ENCODE assay signal across 16 cellular contexts in genomic region chr5:62521319-62521718, GRCh38.
DNase-seq lines count a peak whose midpoint lies in the region; ATAC-seq and TF ChIP-seq lines count a peak whose summit lies in the region.
"Had no signal": no experiment of that assay in that cellular context is flagged by ENCODE, and none has a peak within 500 bp of the region (broad histone marks: within the 10 kb centered on the region; RNA-seq: fewer than 3 reads in every experiment).

No MANE protein-coding gene starts in this region.

- peaks cover 9% of the 10 kb centered on the region for H3K4me1 Mint-ChIP-seq in central memory CD8-positive, alpha-beta T cell
- H3K4me1 Mint-ChIP-seq in T-helper 2 cell treated with Interferon-gamma antibody and Interleukin-4, amounts not matched to agents 5 μg/mL and 100 μg/mL, for 36 hours (ENCODE audit: low read depth), result peaks cover 8% of the 10 kb centered on the region

- no peaks in the 10 kb centered on the region for H3K27me3 Mint-ChIP-seq in central memory CD8-positive, alpha-beta T cell
- H3K27me3 Mint-ChIP-seq in T-helper 2 cell treated with Interferon-gamma antibody and Interleukin-4, amounts not matched to agents 5 μg/mL and 100 μg/mL, for 36 hours (ENCODE audit: low read depth), result no peaks in the 10 kb centered on the region
- H3K27me3 Mint-ChIP-seq: activated CD4-positive, alpha-beta T cell treated with anti-CD3 and anti-CD28 coated beads, Interleukin-2, amount 10 ng/mL, durations not matched to agents 24 days and 14 days had no signal

- ATAC-seq in central memory CD8-positive, alpha-beta T cell (replicated peaks; ENCODE audit: extremely low read depth, poor library complexity, severe bottlenecking), result no peak
- no peak for ATAC-seq in HG02973 (IDR thresholded peaks at IDR 0.05; ENCODE audit: unreplicated experiment)

- no peak overlapping the region for H3K4me3 ChIP-seq in foreskin fibroblast (ENCODE audit: low read depth in 1 of 2, low read length in 2 of 2)
- H3K4me3 ChIP-seq: uterus had no signal

- H3K36me3 Mint-ChIP-seq in central memory CD8-positive, alpha-beta T cell (ENCODE audit: insufficient read depth), result peaks cover 11% of the 10 kb centered on the region
- H3K36me3 Mint-ChIP-seq in T-helper 2 cell treated with Interferon-gamma antibody and Interleukin-4, amounts not matched to agents 5 μg/mL and 100 μg/mL, for 36 hours (ENCODE audit: low read depth), result peaks cover 24% of the 10 kb centered on the region

- DNase-seq in GM13976 (ENCODE audit: low spot score) (peak; percentile 21), GM20000 (ENCODE audit: low spot score) (peak; percentile 15), KBM-7 (peak; percentile 28), foreskin fibroblast (no peak), midbrain (lab: John Stamatoyannopoulos, UW) (no peak)
- no peak for DNase-seq in central memory CD8-positive, alpha-beta T cell (ENCODE audit: low spot score in 2 of 2)
- no peak for DNase-seq in T-helper 2 cell treated with Interferon-gamma antibody and Interleukin-4, amounts not matched to agents 5 μg/mL and 100 μg/mL, for 36 hours (ENCODE audit: low spot score)
- DNase-seq: activated CD4-positive, alpha-beta T cell treated with anti-CD3 and anti-CD28 coated beads, Interleukin-2, amount 10 ng/mL, durations not matched to agents 24 days and 14 days; BE2C; NCI-H1092 treated with DMSO at 0.1 percent for 48 hours; NCI-H345; stimulated activated CD4-positive, alpha-beta T cell treated with anti-CD3 and anti-CD28 coated beads, Interleukin-4, amount 100 ng/mL, for 4 hours; stimulated activated naive CD4-positive, alpha-beta T cell; uterus had no signal

- TF ChIP-seq CTCF in GM13976 (IDR thresholded peaks at IDR 0.05; ENCODE audit: borderline replicate concordance, control extremely low read depth, extremely low read depth, insufficient read depth, missing control alignments) (no peak), GM20000 (IDR thresholded peaks at IDR 0.05; ENCODE audit: extremely low read depth, missing control alignments) (no peak), foreskin fibroblast (IDR thresholded peaks at IDR 0.05; ENCODE audit: low read depth, low read length) (no peak)

- peak overlapping the region; percentile 59 for H3K27ac Mint-ChIP-seq in central memory CD8-positive, alpha-beta T cell (ENCODE audit: low read depth)
- no peak overlapping the region for H3K27ac Mint-ChIP-seq in T-helper 2 cell treated with Interferon-gamma antibody and Interleukin-4, amounts not matched to agents 5 μg/mL and 100 μg/mL, for 36 hours
- H3K27ac Mint-ChIP-seq: activated CD4-positive, alpha-beta T cell treated with anti-CD3 and anti-CD28 coated beads, Interleukin-2, amount 10 ng/mL, durations not matched to agents 24 days and 14 days; T-helper 1 cell treated with Interleukin-12 subunit alpha and Interleukin-12 subunit beta and Interleukin-4 antibody, amounts not matched to agents 30 μg/mL and 1 μg/mL, for 36 hours had no signal

- no peaks in the 10 kb centered on the region for H3K9me3 Mint-ChIP-seq in central memory CD8-positive, alpha-beta T cell
- no peaks in the 10 kb centered on the region for H3K9me3 Mint-ChIP-seq in T-helper 2 cell treated with Interferon-gamma antibody and Interleukin-4, amounts not matched to agents 5 μg/mL and 100 μg/mL, for 36 hours
- H3K9me3 Mint-ChIP-seq: T-helper 1 cell treated with Interleukin-12 subunit alpha and Interleukin-12 subunit beta and Interleukin-4 antibody, amounts not matched to agents 30 μg/mL and 1 μg/mL, for 36 hours had no signal

- H3K4me3 Mint-ChIP-seq in central memory CD8-positive, alpha-beta T cell, result no peak overlapping the region
- no peak overlapping the region for H3K4me3 Mint-ChIP-seq in T-helper 2 cell treated with Interferon-gamma antibody and Interleukin-4, amounts not matched to agents 5 μg/mL and 100 μg/mL, for 36 hours
- H3K4me3 Mint-ChIP-seq: activated CD4-positive, alpha-beta T cell treated with anti-CD3 and anti-CD28 coated beads, Interleukin-2, amount 10 ng/mL, durations not matched to agents 24 days and 14 days; T-helper 1 cell treated with Interleukin-12 subunit alpha and Interleukin-12 subunit beta and Interleukin-4 antibody, amounts not matched to agents 30 μg/mL and 1 μg/mL, for 36 hours had no signal

- in situ Hi-C loops in GM13976 (cut with MboI; ENCODE audit: low sequenced_read_pairs, unreplicated experiment) (no loop called here), KBM-7 (cut with MboI; ENCODE audit: low pct_unique_long_range_greater_than_20kb, low sequenced_read_pairs) (no loop called here)

Comparison
In these comparisons a context has a peak if more than half of its experiments do, and no peak if none do; other contexts are left out.
1. DNase-seq: peak in GM13976 (single experiment), GM20000 (single experiment) and KBM-7 (single experiment); none in central memory CD8-positive, alpha-beta T cell (0 of 2), foreskin fibroblast (0 of 2), midbrain (single experiment) and T-helper 2 cell treated with Interferon-gamma antibody and Interleukin-4, amounts not matched to agents 5 μg/mL and 100 μg/mL, for 36 hours (single experiment).